ENCODE assay signal across 17 cellular contexts in genomic region chr16:86809458-86809955, GRCh38.
DNase-seq lines count a peak whose midpoint lies in the region; ATAC-seq, FAIRE-seq and TF ChIP-seq lines count a peak whose summit lies in the region.
"Had no signal": no experiment of that assay in that cellular context is flagged by ENCODE, and none has a peak within 500 bp of the region (broad histone marks: within the 10 kb centered on the region; RNA-seq: fewer than 3 reads in every experiment).

No MANE protein-coding gene starts in this region.

- peaks cover 4% of the 10 kb centered on the region for H3K79me1 ChIP-seq in mesenchymal stem cell (replicated peaks; ENCODE audit: low read length, poor library complexity, severe bottlenecking)

- no TSS peak for BruUV-seq in mammary epithelial cell (replicated peaks; lab: Mats Ljungman, UMichigan)

- H2AK5ac ChIP-seq in mesenchymal stem cell (ENCODE audit: low read length, severe bottlenecking): no peak overlapping the region

- H3K4me1 ChIP-seq in mammary epithelial cell (ENCODE audit: insufficient read depth, low read length) (peaks cover 25% of the 10 kb centered on the region), mesenchymal stem cell (ENCODE audit: control insufficient read depth, insufficient read depth, low read depth, low read length) (peaks cover 20% of the 10 kb centered on the region), mucosa of descending colon (ENCODE audit: low read depth) (no peaks in the 10 kb centered on the region)
- H3K4me1 ChIP-seq: lower lobe of right lung, pancreas had no signal

- no peak overlapping the region for H3K14ac ChIP-seq in mesenchymal stem cell (ENCODE audit: low read length in 2 of 2)

- no peak overlapping the region for H3K18ac ChIP-seq in mesenchymal stem cell (ENCODE audit: low read depth in 1 of 2, low read length in 2 of 2)

- H3K9me3 Mint-ChIP-seq in glutamatergic neuron (ENCODE audit: unreplicated experiment): peaks cover 3% of the 10 kb centered on the region
- H3K9me3 Mint-ChIP-seq: activated naive CD8-positive, alpha-beta T cell treated with anti-CD3 and anti-CD28 coated beads, Interleukin-2, amount 10 ng/mL, durations not matched to agents 7 days and 5 days had no signal

- no peak overlapping the region for H4K8ac ChIP-seq in mesenchymal stem cell (ENCODE audit: low read length)

- no peak overlapping the region for H3K27ac ChIP-seq in mammary epithelial cell (ENCODE audit: insufficient read depth, low read depth, low read length)
- peak overlapping the region; percentile 83 for H3K27ac ChIP-seq in mesenchymal stem cell (ENCODE audit: low read length, poor library complexity, severe bottlenecking)
- H3K27ac ChIP-seq in dorsolateral prefrontal cortex: no peak overlapping the region
- H3K27ac ChIP-seq: C4-2B, lower lobe of right lung, pancreas, VCaP had no signal

- H3K36me3 ChIP-seq in mammary epithelial cell (ENCODE audit: insufficient read depth, low read length) (no peaks in the 10 kb centered on the region), mesenchymal stem cell (ENCODE audit: control insufficient read depth in 1 of 2, insufficient read depth in 2 of 2, low read depth in 1 of 2, low read length in 2 of 2) (no peaks in the 10 kb centered on the region), mucosa of descending colon (ENCODE audit: low read depth) (no peaks in the 10 kb centered on the region)
- H3K36me3 ChIP-seq: lower lobe of right lung, pancreas had no signal

- peaks cover 2% of the 10 kb centered on the region for H3K27me3 ChIP-seq in mammary epithelial cell (ENCODE audit: insufficient read depth, low read length)
- H3K27me3 ChIP-seq in mesenchymal stem cell (ENCODE audit: control insufficient read depth in 1 of 2, insufficient read depth in 1 of 2, low read length in 2 of 2): peaks cover 0 to 95% of the 10 kb centered on the region in 2 experiments
- H3K27me3 ChIP-seq in dorsolateral prefrontal cortex: peaks cover 0 to 54% (median 29%) of the 10 kb centered on the region in 45 donors

- peak overlapping the region; percentile 71 for H2BK5ac ChIP-seq in mesenchymal stem cell (ENCODE audit: low read depth, low read length, poor library complexity, severe bottlenecking)

- H3K9me3 ChIP-seq in mammary epithelial cell (replicated peaks; ENCODE audit: insufficient read depth, low read length) (no peaks in the 10 kb centered on the region), mesenchymal stem cell (ENCODE audit: control insufficient read depth, low read length) (no peaks in the 10 kb centered on the region), mucosa of descending colon (no peaks in the 10 kb centered on the region)
- H3K9me3 ChIP-seq: lower lobe of right lung, pancreas had no signal

- H2AFZ ChIP-seq in mammary epithelial cell (ENCODE audit: low read depth, low read length) (no peak overlapping the region), mesenchymal stem cell (ENCODE audit: low read depth, low read length) (no peak overlapping the region)

- H2BK15ac ChIP-seq in mesenchymal stem cell (ENCODE audit: low read depth, poor library complexity, severe bottlenecking): no peak overlapping the region

- TF ChIP-seq CTCF in mammary epithelial cell (conservative IDR thresholded peaks at IDR 0.05 in 1 of 2, IDR thresholded peaks at IDR 0.05 in 1 of 2; ENCODE audit: extremely low read depth in 1 of 2, insufficient read depth in 1 of 2, low read depth in 1 of 2, low read length in 2 of 2) (peak; percentile 23 to 49), dorsolateral prefrontal cortex (IDR thresholded peaks at IDR 0.05 in 54 of 56, conservative IDR thresholded peaks at IDR 0.05 in 2 of 56; ENCODE audit: low read depth in 1 of 56, partially characterized antibody in 56 of 56) (no peak), mucosa of descending colon (IDR thresholded peaks at IDR 0.05) (no peak), glutamatergic neuron (IDR thresholded peaks at IDR 0.05; ENCODE audit: partially characterized antibody, unreplicated experiment) (no peak)

- WGBS in mammary epithelial cell (ENCODE audit: low coverage, missing lambda C conversion rate): 23% methylated on average over 8 of the region's 8 CpGs
- 55% methylated on average over 8 of the region's 8 CpGs for WGBS in mesenchymal stem cell

- FAIRE-seq in HTR-8/SVneo (lab: Jason Lieb, UNC): no peak
- FAIRE-seq: pancreas had no signal

- intact Hi-C loops in mammary epithelial cell (cut with micrococcal nuclease): loop anchor here (1.0 kb wide), 4 partner anchors 208 to 253 kb away; no protein-coding TSS in a partner anchor
- intact Hi-C loops in dorsolateral prefrontal cortex (cut with DNase I): no loop called here
- intact Hi-C loops in mucosa of descending colon (cut with DNase I, micrococcal nuclease): no loop called here

- H2BK12ac ChIP-seq in mesenchymal stem cell (ENCODE audit: low read length in 2 of 2): no peak overlapping the region

- H4K20me1 ChIP-seq in mammary epithelial cell (ENCODE audit: insufficient read depth, low read length): no peaks in the 10 kb centered on the region

- H3K4me3 ChIP-seq in mammary epithelial cell (replicated peaks in 1 of 3; ENCODE audit: insufficient read depth in 1 of 3, low read depth in 2 of 3, low read length in 3 of 3) (no peak overlapping the region), mesenchymal stem cell (ENCODE audit: insufficient read depth in 1 of 2, low read depth in 1 of 2, low read length in 2 of 2) (no peak overlapping the region), dorsolateral prefrontal cortex (no peak overlapping the region), mucosa of descending colon (no peak overlapping the region)
- H3K4me3 ChIP-seq: lower lobe of right lung, pancreas had no signal

- H3K9ac ChIP-seq in mammary epithelial cell (ENCODE audit: insufficient read depth, low read length) (no peak overlapping the region), mesenchymal stem cell (ENCODE audit: low read length) (no peak overlapping the region)

- H3K27ac Mint-ChIP-seq in glutamatergic neuron (ENCODE audit: unreplicated experiment): no peak overlapping the region
- H3K27ac Mint-ChIP-seq: activated naive CD8-positive, alpha-beta T cell treated with anti-CD3 and anti-CD28 coated beads, Interleukin-2, amount 10 ng/mL, durations not matched to agents 7 days and 5 days had no signal

- dilution Hi-C loops in mammary epithelial cell (cut with HindIII; ENCODE audit: low sequenced_read_pairs): no loop called here

- H3K4me3 Mint-ChIP-seq in glutamatergic neuron (ENCODE audit: unreplicated experiment): no peak overlapping the region
- H3K4me3 Mint-ChIP-seq: activated naive CD8-positive, alpha-beta T cell treated with anti-CD3 and anti-CD28 coated beads, Interleukin-2, amount 10 ng/mL, durations not matched to agents 7 days and 5 days had no signal

- CTCF ChIA-PET in mammary epithelial cell (lab: Charles Lee; ENCODE audit: low non-redundant PET): no interaction called here

- ATAC-seq in mucosa of descending colon (no peak), GM21737 (IDR thresholded peaks at IDR 0.05; ENCODE audit: unreplicated experiment) (no peak)
- ATAC-seq: lower lobe of right lung, pancreas had no signal

- H3K27me3 Mint-ChIP-seq in glutamatergic neuron (ENCODE audit: unreplicated experiment): peaks cover 5% of the 10 kb centered on the region

- H3K4ac ChIP-seq in mesenchymal stem cell (ENCODE audit: low read depth in 1 of 2, low read length in 2 of 2): no peak overlapping the region

- no peak overlapping the region for H3K23ac ChIP-seq in mesenchymal stem cell (ENCODE audit: low read length in 2 of 2)

- H3K79me2 ChIP-seq in mammary epithelial cell (ENCODE audit: insufficient read depth, low read length): no peaks in the 10 kb centered on the region

- in situ Hi-C loops in mammary epithelial cell (cut with MboI; ENCODE audit: low sequenced_read_pairs in 2 of 2): loop anchor here in 1 of 2 donors (25.0 kb wide), 2 partner anchors 203 to 222 kb away; partner anchors contain the start of gene FOXL1

- peak; percentile 68 for DNase-seq in AG08396 (ENCODE audit: low spot score)
- DNase-seq in HTR-8/SVneo (ENCODE audit: insufficient read length, low spot score): peak; percentile 57
- DNase-seq in mammary epithelial cell: peak; percentile 92
- no peak for DNase-seq in mesenchymal stem cell
- no peak for DNase-seq in dorsolateral prefrontal cortex
- DNase-seq in mucosa of descending colon: no peak
- DNase-seq in glutamatergic neuron: no peak
- DNase-seq: activated naive CD8-positive, alpha-beta T cell treated with anti-CD3 and anti-CD28 coated beads, Interleukin-2, amount 10 ng/mL, durations not matched to agents 7 days and 5 days; hypothalamus; lower lobe of right lung; NCI-H510A; pancreas; stimulated activated CD4-positive, alpha-beta T cell treated with anti-CD3 and anti-CD28 coated beads, Interleukin-2, amount 100 ng/mL, for 24 hours; stimulated activated naive CD4-positive, alpha-beta T cell had no signal

- no peaks in the 10 kb centered on the region for H3K36me3 Mint-ChIP-seq in glutamatergic neuron (ENCODE audit: unreplicated experiment)
- H3K36me3 Mint-ChIP-seq: activated naive CD8-positive, alpha-beta T cell treated with anti-CD3 and anti-CD28 coated beads, Interleukin-2, amount 10 ng/mL, durations not matched to agents 7 days and 5 days had no signal

- H3K4me2 ChIP-seq in mammary epithelial cell (ENCODE audit: insufficient read depth, low read depth, low read length) (no peak overlapping the region), mesenchymal stem cell (ENCODE audit: low read length, poor library complexity, severe bottlenecking) (peak overlapping the region; percentile 40)

- no peak overlapping the region for H4K91ac ChIP-seq in mesenchymal stem cell (ENCODE audit: low read length)

- no peak overlapping the region for H2BK120ac ChIP-seq in mesenchymal stem cell (ENCODE audit: low read depth, low read length)

- no peaks in the 10 kb centered on the region for H3K4me1 Mint-ChIP-seq in glutamatergic neuron (ENCODE audit: low read depth, unreplicated experiment)
- H3K4me1 Mint-ChIP-seq: activated naive CD8-positive, alpha-beta T cell treated with anti-CD3 and anti-CD28 coated beads, Interleukin-2, amount 10 ng/mL, durations not matched to agents 7 days and 5 days had no signal

Comparison
In these comparisons a context has a peak if more than half of its experiments do, and no peak if none do; other contexts are left out.
1. DNase-seq: peak in AG08396 (single experiment), HTR-8/SVneo (single experiment) and mammary epithelial cell (single experiment); none in mesenchymal stem cell (single experiment), dorsolateral prefrontal cortex (0 of 10), mucosa of descending colon (0 of 3) and glutamatergic neuron (single experiment).
2. CTCF ChIP-seq: peak in mammary epithelial cell (2 of 2); none in dorsolateral prefrontal cortex (0 of 56), mucosa of descending colon (single experiment) and glutamatergic neuron (single experiment).